In the genomic region with DNA sequence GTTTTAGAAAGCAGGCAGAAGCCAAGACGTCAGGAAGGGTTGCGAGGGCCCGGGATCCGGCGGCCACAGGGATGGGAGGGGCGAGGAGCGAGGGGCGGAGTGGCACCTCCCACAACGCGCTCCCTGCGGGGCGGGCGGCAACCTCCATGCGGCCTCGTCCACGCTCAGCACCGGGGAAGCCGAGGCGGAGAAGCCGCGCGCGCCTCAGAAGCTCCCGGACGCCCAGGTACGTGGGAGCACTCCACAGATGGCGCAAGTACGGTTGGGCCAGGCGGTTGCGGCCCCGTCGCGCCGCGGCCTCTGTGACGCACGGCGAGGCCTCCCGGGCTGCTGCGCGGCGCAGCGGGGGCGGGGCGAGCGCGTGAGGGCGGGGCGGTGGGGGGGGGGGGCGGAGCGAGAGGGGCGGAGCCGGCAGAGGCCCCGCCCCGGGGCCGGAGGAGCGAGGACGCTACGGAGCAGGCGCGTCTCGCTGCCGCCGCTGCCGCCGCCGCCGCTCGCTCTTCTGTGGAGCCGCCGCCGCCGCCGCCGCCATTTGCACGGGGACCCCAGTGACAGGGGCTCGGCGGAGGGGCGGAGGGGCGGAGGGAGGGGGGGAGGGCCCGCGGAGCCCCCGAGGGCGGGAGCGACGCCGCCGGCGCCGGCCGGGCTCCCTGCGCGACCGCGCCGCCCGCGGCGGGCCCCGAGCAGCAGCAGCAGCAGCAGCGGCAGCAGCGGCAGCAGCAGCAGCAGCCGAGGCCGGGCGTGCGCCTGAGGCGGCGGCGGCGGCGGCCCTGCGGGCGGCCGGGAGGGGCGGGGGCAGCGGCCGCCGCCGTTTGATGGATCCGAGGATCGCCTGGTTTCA, we compare ENCODE assay signal across 8 cellular contexts. TPM values are rescaled to one million over a fixed set of nuclear protein-coding genes. Genes with fewer than 3 reads are reported as not detected.
A peak's percentile ranks its signal among the peaks of the same experiment; 100 is the strongest.
DNase-seq lines count a peak whose midpoint lies in the region; ATAC-seq and TF ChIP-seq lines count a peak whose summit lies in the region.

A gene (plus strand): TSS at position 500 of the 841 bp plus-strand sequence. CDS start 316 bp downstream, at position 816.

- H3K4me2 ChIP-seq in HCT116 (ENCODE audit: low read length) = peak within 1 kb of the TSS; percentile 98
- peak within 1 kb of the TSS; percentile 83 for H3K4me2 ChIP-seq in MM.1S (ENCODE audit: low read depth, low read length)

- RAD21 ChIA-PET in HCT116 (lab: Charles Lee; ENCODE audit: low non-redundant PET in 1 of 2, low total read pairs in 2 of 2, uncharacterized antibody in 2 of 2, unreplicated experiment in 2 of 2) = no interaction called here

- H3K27me3 ChIP-seq in HCT116 (ENCODE audit: insufficient read depth, low read length) = no peaks in the 10 kb centered on the region
- no peaks in the 10 kb centered on the region for H3K27me3 ChIP-seq in MM.1S (replicated peaks; ENCODE audit: insufficient read depth, low read length)
- H3K27me3 ChIP-seq in adrenal gland = no peaks in the 10 kb centered on the region
- no peaks in the 10 kb centered on the region for H3K27me3 ChIP-seq in heart right ventricle
- H3K27me3 ChIP-seq in upper lobe of left lung = no peaks in the 10 kb centered on the region

- no TSS peak for BruUV-seq in HCT116 (replicated peaks; lab: Mats Ljungman, UMichigan)

- no peaks in the 10 kb centered on the region for H3K9me3 Mint-ChIP-seq in progenitor cell of endocrine pancreas (ENCODE audit: low read depth)

- TF ChIP-seq CTCF in GM12875 (IDR thresholded peaks at IDR 0.05; ENCODE audit: borderline replicate concordance, insufficient read depth, low read depth, low read length) = no peak
- TF ChIP-seq CTCF in HCT116 (IDR thresholded peaks at IDR 0.05 in 2 of 3, conservative IDR thresholded peaks at IDR 0.05 in 1 of 3; ENCODE audit: borderline replicate concordance in 1 of 3, insufficient read depth in 1 of 3, low read depth in 2 of 3, low read length in 2 of 3) = no peak
- TF ChIP-seq CTCF in MM.1S (IDR thresholded peaks at IDR 0.05; ENCODE audit: low read length) = no peak
- no peak for TF ChIP-seq CTCF in adrenal gland (IDR thresholded peaks at IDR 0.05)
- TF ChIP-seq CTCF in heart right ventricle (IDR thresholded peaks at IDR 0.05) = no peak
- no peak for TF ChIP-seq CTCF in progenitor cell of endocrine pancreas (IDR thresholded peaks at IDR 0.05; ENCODE audit: unreplicated experiment)
- TF ChIP-seq CTCF in upper lobe of left lung (IDR thresholded peaks at IDR 0.05) = no peak

- peaks cover 18% of the 10 kb centered on the region for H3K4me1 Mint-ChIP-seq in progenitor cell of endocrine pancreas (ENCODE audit: low read depth)

- H3K9me2 ChIP-seq in HCT116 (ENCODE audit: insufficient read depth) (no peaks in the 10 kb centered on the region), MM.1S (replicated peaks; ENCODE audit: insufficient read depth, low read length) (no peaks in the 10 kb centered on the region)

- H3K36me3 ChIP-seq in HCT116 (ENCODE audit: control insufficient read depth in 1 of 2, insufficient read depth in 2 of 2, low read length in 2 of 2) = no peaks in the 10 kb centered on the region; a peak in 1 of 4 replicates
- H3K36me3 ChIP-seq in MM.1S (replicated peaks; ENCODE audit: insufficient read depth, low read length) = no peaks in the 10 kb centered on the region
- H3K36me3 ChIP-seq in adrenal gland (replicated peaks in 1 of 2) = no peaks in the 10 kb centered on the region
- no peaks in the 10 kb centered on the region for H3K36me3 ChIP-seq in heart right ventricle
- H3K36me3 ChIP-seq in upper lobe of left lung = no peaks in the 10 kb centered on the region

- no peaks in the 10 kb centered on the region for H3K27me3 Mint-ChIP-seq in progenitor cell of endocrine pancreas

- POLR2A ChIA-PET in HCT116 (lab: Charles Lee) = interaction anchor here (0.7 kb wide), 1 partner anchor 1788 kb away, joined by 3 read pairs; no protein-coding TSS in a partner anchor

- H3K27ac ChIP-seq in HCT116 (ENCODE audit: low read depth, low read length) (peak within 1 kb of the TSS; percentile 77), MM.1S (ENCODE audit: low read length) (peak within 1 kb of the TSS; percentile 93), adrenal gland (peak within 1 kb of the TSS; percentile 85 to 99 (median 97)), heart right ventricle (peak within 1 kb of the TSS; percentile 92 to 98 (median 96)), upper lobe of left lung (peak within 1 kb of the TSS; percentile 92 to 96 (median 96))

- WGBS in adrenal gland, 4 donors = 0% methylated on average over 2 to 111 of the region's 121 CpGs
- WGBS in heart right ventricle, 2 donors = 0 to 1% methylated on average over 49 to 114 of the region's 121 CpGs
- 1% methylated on average over 22 to 26 of the region's 121 CpGs for WGBS in upper lobe of left lung, 2 donors

- H3K79me2 ChIP-seq in HCT116 (ENCODE audit: insufficient read depth, low read length) = peaks cover 42% of the 10 kb centered on the region
- peaks cover 43% of the 10 kb centered on the region for H3K79me2 ChIP-seq in MM.1S (ENCODE audit: low read length)

- TF ChIP-seq POLR2A in HCT116 (IDR thresholded peaks at IDR 0.05; ENCODE audit: borderline replicate concordance, extremely low read depth, insufficient read depth, insufficient read length) (peak; percentile 51), adrenal gland (IDR thresholded peaks at IDR 0.05) (peak; percentile 67 to 78), upper lobe of left lung (IDR thresholded peaks at IDR 0.05) (peak in 2 of 4 donors; percentile 69 to 88)

- H3K4me3 ChIP-seq in GM12875 (ENCODE audit: low read depth, low read length) = peak within 1 kb of the TSS; percentile 85
- peak within 1 kb of the TSS; percentile 71 to 85 for H3K4me3 ChIP-seq in HCT116 (replicated peaks in 1 of 2; ENCODE audit: low read depth in 1 of 2, low read length in 2 of 2)
- peak within 1 kb of the TSS; percentile 99 for H3K4me3 ChIP-seq in MM.1S (ENCODE audit: low read length)
- H3K4me3 ChIP-seq in adrenal gland = peak within 1 kb of the TSS; percentile 77 to 86 (median 84)
- H3K4me3 ChIP-seq in heart right ventricle = peak within 1 kb of the TSS; percentile 58 to 98 (median 82)
- H3K4me3 ChIP-seq in upper lobe of left lung = peak within 1 kb of the TSS; percentile 70 to 93 (median 76)

- H3K9ac ChIP-seq in HCT116 (ENCODE audit: low read length) (peak within 1 kb of the TSS; percentile 80), MM.1S (ENCODE audit: low read length) (peak within 1 kb of the TSS; percentile 95)

- peak within 1 kb of the TSS; percentile 87 for H3K4me3 Mint-ChIP-seq in progenitor cell of endocrine pancreas (ENCODE audit: low read depth)

- ATAC-seq in HCT116 (peak; percentile 86), heart right ventricle (peak; percentile 93 to 97 (median 95)), upper lobe of left lung (ENCODE audit: low FRiP score in 2 of 2) (peak; percentile 94 to 96)

- H2AFZ ChIP-seq in HCT116 (ENCODE audit: low read depth, low read length, poor library complexity, severe bottlenecking) (peak within 1 kb of the TSS; percentile 94), MM.1S (ENCODE audit: low read length) (peak within 1 kb of the TSS; percentile 86)

- intact Hi-C loops in HCT116 (cut with micrococcal nuclease) = loop anchor here (2.0 kb wide), 1 partner anchor 86 kb away; no protein-coding TSS in a partner anchor
- intact Hi-C loops in T-helper 1 cell treated with Interleukin-12 subunit alpha and Interleukin-12 subunit beta and Interleukin-4 antibody, amounts not matched to agents 30 ng/mL and 1 ng/mL, for 36 hours (cut with micrococcal nuclease) = loop anchor here (1.0 to 5.0 kb wide), 13 partner anchors 32 to 1542 kb away; a partner anchor contains a TSS
- intact Hi-C loops in adrenal gland (cut with DNase I) = loop anchor here in 1 of 2 donors (5.0 kb wide), 1 partner anchor 54 kb away; no protein-coding TSS in a partner anchor
- intact Hi-C loops in heart right ventricle (cut with DNase I) = loop anchor here in 8 of 10 donors (2.0 to 10.0 kb wide), 7 partner anchors 50 to 126 kb away; a partner anchor contains a TSS

- H3K4me1 ChIP-seq in HCT116 (ENCODE audit: control insufficient read depth in 1 of 2, insufficient read depth in 2 of 2, low read length in 2 of 2) (peaks cover 15 to 25% of the 10 kb centered on the region in 2 experiments), MM.1S (ENCODE audit: low read length) (peaks cover 19% of the 10 kb centered on the region), adrenal gland (replicated peaks in 1 of 2) (peaks cover 17 to 29% of the 10 kb centered on the region in 2 donors), heart right ventricle (peaks cover 0 to 42% (median 29%) of the 10 kb centered on the region in 9 donors), upper lobe of left lung (peaks cover 18 to 40% (median 26%) of the 10 kb centered on the region in 4 donors)

- no peak for TF ChIP-seq RAD21 in HCT116 (IDR thresholded peaks at IDR 0.05; ENCODE audit: low read depth)

- TF ChIP-seq EP300 in upper lobe of left lung (IDR thresholded peaks at IDR 0.05) = no peak

- CTCF ChIA-PET in HCT116 (lab: Charles Lee) = no interaction called here

- H3F3A ChIP-seq in MM.1S (ENCODE audit: insufficient read depth, low read length) = peaks cover 24% of the 10 kb centered on the region

- DNase-seq in HCT116 (ENCODE audit: low read depth, low spot score) = peak; percentile 61
- peak; percentile 78 for DNase-seq in MM.1S
- peak; percentile 85 to 91 (median 89) for DNase-seq in adrenal gland
- peak; percentile 89 to 90 for DNase-seq in heart right ventricle
- DNase-seq in progenitor cell of endocrine pancreas (ENCODE audit: low spot score, unreplicated experiment) = peak; percentile 72
- DNase-seq in upper lobe of left lung = peak; percentile 87 to 97

- H3K27ac Mint-ChIP-seq in progenitor cell of endocrine pancreas = peak within 1 kb of the TSS; percentile 90

- no peaks in the 10 kb centered on the region for H3K36me3 Mint-ChIP-seq in progenitor cell of endocrine pancreas (ENCODE audit: insufficient read depth)

- H4K20me1 ChIP-seq in HCT116 (ENCODE audit: insufficient read depth) (no peaks in the 10 kb centered on the region), MM.1S (ENCODE audit: insufficient read depth, low read length) (peaks cover 16% of the 10 kb centered on the region)

- H3K9me3 ChIP-seq in HCT116 (ENCODE audit: control insufficient read depth in 1 of 2, insufficient read depth in 1 of 2, low read depth in 1 of 2, low read length in 2 of 2) (no peaks in the 10 kb centered on the region), MM.1S (replicated peaks; ENCODE audit: insufficient read depth, low read length) (no peaks in the 10 kb centered on the region), adrenal gland (replicated peaks in 1 of 3) (no peaks in the 10 kb centered on the region), heart right ventricle (no peaks in the 10 kb centered on the region), upper lobe of left lung (no peaks in the 10 kb centered on the region)

RNA-seq across cellular contexts. Expression of the gene that starts here (rescaled TPM):
- total RNA-seq in HCT116 (2021; ENCODE audit: unreplicated experiment) (16.9 TPM), adrenal gland (10 to 100 TPM in 7 of 8 donors, 1 to 10 TPM in 1; 6.8 to 19.3 (median 13.4) TPM), heart right ventricle (1 to 10 TPM; 4.4 to 8.6 (median 7.1) TPM), progenitor cell of endocrine pancreas (13.5 TPM in 2 replicates), upper lobe of left lung (10 to 100 TPM in 3 of 6 donors, 1 to 10 TPM in 3; 7.2 to 19.2 (median 10.6) TPM)
- 5.7 and 6.7 TPM in 2 replicates for polyA plus RNA-seq in HCT116 (2012)
- 22.5 and 22.7 TPM in 2 replicates for total RNA-seq in T-helper 1 cell treated with Interleukin-12 subunit alpha and Interleukin-12 subunit beta and Interleukin-4 antibody, amounts not matched to agents 30 ng/mL and 1 ng/mL, for 36 hours
- polyA plus RNA-seq in adrenal gland (10 to 100 TPM in 1 of 3 donors, 1 to 10 TPM in 2; 4.2 to 27.8 (median 6.0) TPM), heart right ventricle (1 to 10 TPM; 2.7 to 3.1 TPM)

Comparison
In these comparisons a context has a peak if more than half of its experiments do, and no peak if none do; other contexts are left out.
1. Peak in every context shown above with its lines: DNase-seq, ATAC-seq, H3K4me3 ChIP-seq and H3K27ac ChIP-seq.